30 cellular contexts compared by ENCODE assay signal in genomic region chr4:70969076-70969475, GRCh38. TPM values are rescaled to one million over a fixed set of nuclear protein-coding genes. Genes with fewer than 3 reads are reported as not detected.
A peak's percentile ranks its signal among the peaks of the same experiment; 100 is the strongest.
DNase-seq lines count a peak whose midpoint lies in the region; ATAC-seq and TF ChIP-seq lines count a peak whose summit lies in the region.
"Had no signal": no experiment of that assay in that cellular context is flagged by ENCODE, and none has a peak within 500 bp of the region (broad histone marks: within the 10 kb centered on the region; RNA-seq: fewer than 3 reads in every experiment).

No MANE protein-coding gene starts in this region.

- no peaks in the 10 kb centered on the region for H3K9me3 ChIP-seq in SK-N-SH
- H3K9me3 ChIP-seq: lower lobe of right lung, pancreas, right atrium auricular region had no signal

- POLR2A ChIA-PET in SK-N-SH (lab: Yijun Ruan, JAX): no interaction called here

- H3K27ac ChIP-seq in SK-N-SH (ENCODE audit: low read depth in 2 of 2, low read length in 1 of 2): no peak overlapping the region
- H3K27ac ChIP-seq: 22Rv1, lower lobe of right lung, pancreas, right atrium auricular region had no signal

- WGBS in SK-N-SH (ENCODE audit: low lambda C conversion rate): 91% methylated on average over 7 of the region's 7 CpGs

- no peaks in the 10 kb centered on the region for H3K4me1 ChIP-seq in SK-N-SH (ENCODE audit: control insufficient read depth in 1 of 2, insufficient read depth in 2 of 2, low read depth in 1 of 2, low read length in 1 of 2)
- H3K4me1 ChIP-seq: lower lobe of right lung, pancreas, right atrium auricular region had no signal

- H3F3A ChIP-seq in SK-N-SH (replicated peaks; ENCODE audit: insufficient read depth): no peaks in the 10 kb centered on the region

- DNase-seq in SK-N-SH: no peak
- peak; percentile 50 for DNase-seq in amniotic epithelial cell (ENCODE audit: low read depth)
- peak; percentile 52 for DNase-seq in islet precursor cell
- DNase-seq in renal cortical epithelial cell (ENCODE audit: low read depth): peak; percentile 65
- DNase-seq in DMS114 treated with DMSO at 0.1 percent for 48 hours (lab: John Stamatoyannopoulos, UW; ENCODE audit: unreplicated experiment): no peak
- no peak for DNase-seq in NOMO-1 (lab: John Stamatoyannopoulos, UW; ENCODE audit: unreplicated experiment in 2 of 2)
- DNase-seq in activated effector memory CD4-positive, alpha-beta T cell treated with Interleukin-2 at 50 U/mL for 16 hours: no peak
- DNase-seq: activated CD4-positive, alpha-beta memory T cell treated with anti-CD3 and anti-CD28 coated beads for 36 hours; activated CD4-positive, CD25-positive, alpha-beta regulatory T cell treated with anti-CD3 and anti-CD28 coated beads, Interleukin-2, amount 50 U/mL, for 72 hours; activated CD8-positive, alpha-beta memory T cell treated with anti-CD3 and anti-CD28 coated beads, Interleukin-2, amount 50 U/mL, for 48 hours; activated naive CD4-positive, alpha-beta T cell treated with anti-CD3 and anti-CD28 coated beads for 36 hours; Calu3; DMS79 treated with DMSO at 0.1 percent for 48 hours; effector memory CD8-positive, alpha-beta T cell; erythroblast; GOT3; HFFc6; kidney; lower lobe of right lung; NCI-H1105 treated with DMSO at 0.1 percent for 48 hours; NCI-H187 treated with DMSO at 0.1 percent for 48 hours; NCI-H2227 treated with DMSO at 0.1 percent for 48 hours; pancreas; SHP77; stimulated activated CD4-positive, alpha-beta T cell treated with anti-CD3 and anti-CD28 coated beads, Interleukin-2, amount 100 ng/mL, for 24 hours; stimulated activated naive CD8-positive, alpha-beta T cell treated with anti-CD3 and anti-CD28 coated beads, Interleukin-15, Interleukin-2, amounts not matched to agents 100 U/mL and 50 U/mL, for 24 hours had no signal

- CTCF ChIA-PET in SK-N-SH (lab: Yijun Ruan, JAX): no interaction called here

- no peak overlapping the region for H3K9ac ChIP-seq in SK-N-SH

- peaks cover 6 to 32% of the 10 kb centered on the region in 2 experiments for H3K36me3 ChIP-seq in SK-N-SH (replicated peaks in 1 of 2; ENCODE audit: control insufficient read depth in 1 of 2, insufficient read depth in 2 of 2, low read length in 1 of 2)
- H3K36me3 ChIP-seq: pancreas, right atrium auricular region had no signal

- no peak overlapping the region for H2AFZ ChIP-seq in SK-N-SH (ENCODE audit: low read depth)

- no peaks in the 10 kb centered on the region for H3K27me3 ChIP-seq in SK-N-SH (ENCODE audit: insufficient read depth)
- H3K27me3 ChIP-seq: pancreas, right atrium auricular region had no signal

- no peaks in the 10 kb centered on the region for H3K79me2 ChIP-seq in SK-N-SH (ENCODE audit: insufficient read depth)

- H3K9me2 ChIP-seq in SK-N-SH: no peaks in the 10 kb centered on the region

- TF ChIP-seq EP300 in SK-N-SH (IDR thresholded peaks at IDR 0.05; ENCODE audit: borderline replicate concordance in 1 of 2, low read depth in 1 of 2, low read length in 1 of 2): no peak

- H4K20me1 ChIP-seq in SK-N-SH (ENCODE audit: insufficient read depth): no peaks in the 10 kb centered on the region

- no peak for TF ChIP-seq RAD21 in SK-N-SH (IDR thresholded peaks at IDR 0.05; ENCODE audit: low read length)

- ATAC-seq in SK-N-SH treated with all-trans-retinoic acid at 6 μM for 48 hours: peak; percentile 33; the same call in 1 of the 3 replicates
- ATAC-seq: effector memory CD8-positive, alpha-beta T cell; lower lobe of right lung; Panc1; pancreas; stimulated activated naive CD8-positive, alpha-beta T cell treated with anti-CD3 and anti-CD28 coated beads, Interleukin-15, Interleukin-2, amounts not matched to agents 100 U/mL and 50 U/mL, for 24 hours had no signal

- no peak overlapping the region for H3K4me3 ChIP-seq in SK-N-SH (ENCODE audit: low read depth in 2 of 2, low read length in 1 of 2)
- H3K4me3 ChIP-seq: lower lobe of right lung, pancreas, right atrium auricular region had no signal

- TF ChIP-seq CTCF in SK-N-SH (IDR thresholded peaks at IDR 0.05): no peak

- no peak overlapping the region for H3K4me2 ChIP-seq in SK-N-SH

TF ChIP-seq in SK-N-SH treated with all-trans-retinoic acid at 6 μM for 48 hours, 23 proteins besides CTCF, POLR2A, EP300 and RAD21:
- TF ChIP-seq ARNTL (CRISPR knock-in tag; IDR thresholded peaks at IDR 0.05; ENCODE audit: borderline replicate concordance, low read depth): no peak
- TF ChIP-seq RARB (CRISPR knock-in tag; IDR thresholded peaks at IDR 0.05): no peak
- TF ChIP-seq BACH2 (CRISPR knock-in tag; IDR thresholded peaks at IDR 0.05; ENCODE audit: borderline replicate concordance): no peak
- TF ChIP-seq SNAI2 (CRISPR knock-in tag; IDR thresholded peaks at IDR 0.05): no peak

TF ChIP-seq in SK-N-SH, 30 proteins besides CTCF, POLR2A, EP300 and RAD21:
- no peak for TF ChIP-seq TCF12 (IDR thresholded peaks at IDR 0.05)
- no peak for TF ChIP-seq POLR2AphosphoS5 (IDR thresholded peaks at IDR 0.05; ENCODE audit: low read depth, low read length)
- TF ChIP-seq YY1 (IDR thresholded peaks at IDR 0.05; ENCODE audit: low read depth): no peak
- TF ChIP-seq FOXM1 (IDR thresholded peaks at IDR 0.05; ENCODE audit: low read depth): no peak
- TF ChIP-seq JUND (IDR thresholded peaks at IDR 0.05): no peak

RNA-seq across cellular contexts. Expression of gene DCK, which starts 24.4 kb away (rescaled TPM):
- 5.7 and 6.6 TPM in 2 replicates for polyA plus RNA-seq in SK-N-SH (2012; rRNA removed)
- polyA plus RNA-seq in SK-N-SH (2012; cell fraction: cytosol; rRNA removed): 11.0 and 12.2 TPM in 2 replicates
- 2.3 and 3.6 TPM in 2 replicates for polyA plus RNA-seq in SK-N-SH (2012; cell fraction: nucleus; rRNA removed)
- 13.8 and 21.2 TPM in 2 replicates for total RNA-seq in renal cortical epithelial cell

Comparison
In these comparisons a context has a peak if more than half of its experiments do, and no peak if none do; other contexts are left out.
1. DNase-seq: peak in amniotic epithelial cell (single experiment), islet precursor cell (single experiment) and renal cortical epithelial cell (single experiment); none in SK-N-SH (single experiment), DMS114 treated with DMSO at 0.1 percent for 48 hours (single experiment), NOMO-1 (0 of 2) and activated effector memory CD4-positive, alpha-beta T cell treated with Interleukin-2 at 50 U/mL for 16 hours (single experiment).